ENCODE assay signal across 17 cellular contexts in the genomic region with DNA sequence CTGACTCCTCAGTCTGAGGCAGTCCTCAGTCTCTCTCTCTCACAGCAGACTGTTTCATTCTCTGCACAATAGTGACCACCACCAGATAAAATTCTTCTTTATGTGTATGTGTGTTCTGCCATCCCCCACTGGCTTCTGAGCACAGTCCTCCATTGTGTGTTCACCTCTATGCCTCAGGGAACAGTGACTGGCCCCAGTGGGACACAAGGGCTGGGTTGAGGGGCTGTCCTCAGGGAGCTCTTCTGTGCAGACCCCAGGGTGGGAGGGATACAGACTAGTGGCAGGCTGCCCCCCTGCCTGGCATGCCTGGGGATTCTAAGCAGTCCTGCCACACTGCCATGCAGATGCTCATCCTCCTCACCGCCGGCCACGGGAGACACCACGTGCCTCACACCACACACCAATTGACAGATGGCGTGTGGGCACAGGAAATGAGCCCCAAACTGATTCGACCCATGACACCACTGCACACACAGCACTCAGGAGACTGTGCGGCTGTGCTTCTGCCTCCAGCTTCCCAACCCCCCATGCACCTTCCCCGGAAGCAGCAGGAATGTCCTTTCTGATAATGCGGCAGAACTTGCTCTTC.
DNase-seq lines count a peak whose midpoint lies in the region; TF ChIP-seq lines count a peak whose summit lies in the region.
"Had no signal": no experiment of that assay in that cellular context is flagged by ENCODE, and none has a peak within 500 bp of the region (broad histone marks: within the 10 kb centered on the region; RNA-seq: fewer than 3 reads in every experiment).

No MANE protein-coding gene starts in this region.

- H3K27ac Mint-ChIP-seq in osteocyte (ENCODE audit: unreplicated experiment) (no peak overlapping the region), type B pancreatic cell (peak overlapping the region; percentile 27)
- H3K27ac Mint-ChIP-seq in activated CD4-positive, alpha-beta memory T cell treated with anti-CD3 and anti-CD28 coated beads for 36 hours: no peak overlapping the region
- H3K27ac Mint-ChIP-seq: B cell; CD8-positive, alpha-beta T cell; HFFc6; IgD-negative memory B cell had no signal

- H3K36me3 ChIP-seq in vagina: no peaks in the 10 kb centered on the region
- H3K36me3 ChIP-seq: BLaER1 treated with 17β-estradiol and CSF1 and Interleukin-3, amounts not matched to agents 10 nM and 100 nM had no signal

- CTCF ChIA-PET in activated CD4-positive, alpha-beta memory T cell treated with anti-CD3 and anti-CD28 coated beads for 36 hours (lab: Charles Lee): no interaction called here

- H3K4me1 Mint-ChIP-seq in osteocyte (ENCODE audit: unreplicated experiment) (no peaks in the 10 kb centered on the region), type B pancreatic cell (ENCODE audit: unreplicated experiment) (no peaks in the 10 kb centered on the region)
- no peaks in the 10 kb centered on the region for H3K4me1 Mint-ChIP-seq in activated CD4-positive, alpha-beta memory T cell treated with anti-CD3 and anti-CD28 coated beads for 36 hours (ENCODE audit: low read depth)
- H3K4me1 Mint-ChIP-seq: B cell, IgD-negative memory B cell had no signal

- H3K27me3 ChIP-seq in vagina: no peaks in the 10 kb centered on the region
- H3K27me3 ChIP-seq: BLaER1 treated with 17β-estradiol and CSF1 and Interleukin-3, amounts not matched to agents 10 nM and 100 nM had no signal

- peaks cover 6% of the 10 kb centered on the region for H3K9me3 Mint-ChIP-seq in osteocyte (ENCODE audit: unreplicated experiment)
- H3K9me3 Mint-ChIP-seq in type B pancreatic cell: no peaks in the 10 kb centered on the region
- H3K9me3 Mint-ChIP-seq in activated CD4-positive, alpha-beta memory T cell treated with anti-CD3 and anti-CD28 coated beads for 36 hours: no peaks in the 10 kb centered on the region
- H3K9me3 Mint-ChIP-seq: CD8-positive, alpha-beta T cell had no signal

- H3K4me1 ChIP-seq in vagina: no peaks in the 10 kb centered on the region
- H3K4me1 ChIP-seq: BLaER1 treated with 17β-estradiol and CSF1 and Interleukin-3, amounts not matched to agents 10 nM and 100 nM had no signal

- DNase-seq in activated CD8-positive, alpha-beta memory T cell treated with anti-CD3 and anti-CD28 coated beads, Interleukin-2, amount 50 U/mL, for 48 hours: peak; percentile 28
- no peak for DNase-seq in activated CD8-positive, alpha-beta memory T cell treated with anti-CD3 and anti-CD28 coated beads for 24 hours
- DNase-seq in ecto neural progenitor cell (ENCODE audit: low spot score) (peak; percentile 31), osteocyte (ENCODE audit: extremely low spot score, unreplicated experiment) (peak; percentile 65), type B pancreatic cell (ENCODE audit: extremely low spot score, unreplicated experiment) (peak; percentile 52), vagina (ENCODE audit: extremely low spot score in 2 of 2) (no peak), GOT3 (lab: John Stamatoyannopoulos, UW) (no peak)
- no peak for DNase-seq in activated CD4-positive, alpha-beta memory T cell treated with anti-CD3 and anti-CD28 coated beads for 36 hours
- DNase-seq: Calu3; CD8-positive, alpha-beta T cell; GDM1; GM23248; H7; HFFc6 had no signal

- intact Hi-C loops in activated CD4-positive, alpha-beta memory T cell treated with anti-CD3 and anti-CD28 coated beads for 36 hours (cut with micrococcal nuclease): no loop called here
- intact Hi-C loops in vagina (cut with DNase I): no loop called here

- no peaks in the 10 kb centered on the region for H3K36me3 Mint-ChIP-seq in osteocyte (ENCODE audit: unreplicated experiment)
- H3K36me3 Mint-ChIP-seq in type B pancreatic cell: no peaks in the 10 kb centered on the region
- no peaks in the 10 kb centered on the region for H3K36me3 Mint-ChIP-seq in activated CD4-positive, alpha-beta memory T cell treated with anti-CD3 and anti-CD28 coated beads for 36 hours
- H3K36me3 Mint-ChIP-seq: CD8-positive, alpha-beta T cell; IgD-negative memory B cell had no signal

- no peaks in the 10 kb centered on the region for H3K9me3 ChIP-seq in vagina
- H3K9me3 ChIP-seq: BLaER1 treated with 17β-estradiol and CSF1 and Interleukin-3, amounts not matched to agents 10 nM and 100 nM had no signal

- H3K27me3 Mint-ChIP-seq in osteocyte (ENCODE audit: unreplicated experiment): no peaks in the 10 kb centered on the region
- no peaks in the 10 kb centered on the region for H3K27me3 Mint-ChIP-seq in type B pancreatic cell
- peaks cover 2% of the 10 kb centered on the region for H3K27me3 Mint-ChIP-seq in activated CD4-positive, alpha-beta memory T cell treated with anti-CD3 and anti-CD28 coated beads for 36 hours

- TF ChIP-seq POLR2A in vagina (IDR thresholded peaks at IDR 0.05): no peak

- TF ChIP-seq CTCF in osteocyte (IDR thresholded peaks at IDR 0.05) (no peak), type B pancreatic cell (conservative IDR thresholded peaks at IDR 0.05) (no peak), vagina (IDR thresholded peaks at IDR 0.05) (no peak)

- H3K4me3 Mint-ChIP-seq in osteocyte (ENCODE audit: unreplicated experiment) (no peak overlapping the region), type B pancreatic cell (no peak overlapping the region)
- no peak overlapping the region for H3K4me3 Mint-ChIP-seq in activated CD4-positive, alpha-beta memory T cell treated with anti-CD3 and anti-CD28 coated beads for 36 hours
- H3K4me3 Mint-ChIP-seq: B cell; CD8-positive, alpha-beta T cell; HFFc6; IgD-negative memory B cell had no signal

- H3K4me3 ChIP-seq in vagina: no peak overlapping the region
- H3K4me3 ChIP-seq: BLaER1 treated with 17β-estradiol and CSF1 and Interleukin-3, amounts not matched to agents 10 nM and 100 nM; GM23248 had no signal

- POLR2A ChIA-PET in activated CD4-positive, alpha-beta memory T cell treated with anti-CD3 and anti-CD28 coated beads for 36 hours (lab: Charles Lee): no interaction called here

- no peak overlapping the region for H3K27ac ChIP-seq in vagina
- H3K27ac ChIP-seq: BLaER1 treated with 17β-estradiol and CSF1 and Interleukin-3, amounts not matched to agents 10 nM and 100 nM; GM23248 had no signal

Comparison
In these comparisons a context has a peak if more than half of its experiments do, and no peak if none do; other contexts are left out.
1. DNase-seq: peak in activated CD8-positive, alpha-beta memory T cell treated with anti-CD3 and anti-CD28 coated beads, Interleukin-2, amount 50 U/mL, for 48 hours (single experiment), ecto neural progenitor cell (single experiment), osteocyte (single experiment) and type B pancreatic cell (single experiment); none in activated CD8-positive, alpha-beta memory T cell treated with anti-CD3 and anti-CD28 coated beads for 24 hours (single experiment), activated CD4-positive, alpha-beta memory T cell treated with anti-CD3 and anti-CD28 coated beads for 36 hours (single experiment), vagina (0 of 2) and GOT3 (single experiment).